Comparison of ENCODE assay signal across 8 cellular contexts in genomic region chr6:156780962-156781705, GRCh38. TPM values are rescaled to one million over a fixed set of nuclear protein-coding genes. Genes with fewer than 3 reads are reported as not detected.
A peak's percentile ranks its signal among the peaks of the same experiment; 100 is the strongest.
DNase-seq lines count a peak whose midpoint lies in the region; ATAC-seq and TF ChIP-seq lines count a peak whose summit lies in the region.

No MANE protein-coding gene starts in this region.

- no peak overlapping the region for H2AFZ ChIP-seq in ACC112 (ENCODE audit: low read length, unreplicated experiment)

- in situ Hi-C loops in brain microvascular endothelial cell (cut with HindIII; ENCODE audit: low pct_ligation_motif_present, low sequenced_read_pairs) = no loop called here

- H3K27me3 ChIP-seq in ACC112 (ENCODE audit: insufficient read depth, low read length) (no peaks in the 10 kb centered on the region), HUES48 (ENCODE audit: control insufficient read depth, insufficient read depth, low read length) (no peaks in the 10 kb centered on the region), brain microvascular endothelial cell (replicated peaks) (no peaks in the 10 kb centered on the region)

- no peak for DNase-seq in brain microvascular endothelial cell
- no peak for DNase-seq in mucosa of descending colon
- DNase-seq in NCI-H1436 (lab: John Stamatoyannopoulos, UW) = no peak
- DNase-seq in activated CD4-positive, alpha-beta T cell treated with anti-CD3 and anti-CD28 coated beads for 4 hours = no peak
- DNase-seq in posterior cingulate gyrus = no peak
- DNase-seq in hepatic stellate cell (ENCODE audit: low spot score) = no peak

- H3K36me3 ChIP-seq in ACC112 (ENCODE audit: insufficient read depth, low read length) (no peaks in the 10 kb centered on the region), HUES48 (ENCODE audit: control insufficient read depth, insufficient read depth, low read length) (peaks cover 11% of the 10 kb centered on the region), brain microvascular endothelial cell (replicated peaks) (no peaks in the 10 kb centered on the region), mucosa of descending colon (ENCODE audit: low read depth) (no peaks in the 10 kb centered on the region)

- H3K27ac ChIP-seq in ACC112 (ENCODE audit: low read depth, low read length) (peak overlapping the region; percentile 76), HUES48 (ENCODE audit: low read depth, low read length) (no peak overlapping the region), brain microvascular endothelial cell (peak overlapping the region; percentile 70)

- ATAC-seq in mucosa of descending colon = no peak

- peaks cover 11% of the 10 kb centered on the region for H3K4me1 ChIP-seq in ACC112 (ENCODE audit: control insufficient read depth, insufficient read depth, low read length, unreplicated experiment)
- H3K4me1 ChIP-seq in HUES48 (ENCODE audit: control insufficient read depth, insufficient read depth, low read length) = peaks cover 55% of the 10 kb centered on the region
- H3K4me1 ChIP-seq in mucosa of descending colon (ENCODE audit: low read depth) = peaks cover 21% of the 10 kb centered on the region

- peaks cover 88% of the 10 kb centered on the region for H3K79me2 ChIP-seq in ACC112 (ENCODE audit: control insufficient read depth, insufficient read depth, low read length, unreplicated experiment)

- H3K4me3 ChIP-seq in ACC112 (ENCODE audit: low read depth, low read length) = peak overlapping the region; percentile 89
- peak overlapping the region; percentile 75 for H3K4me3 ChIP-seq in HUES48 (ENCODE audit: low read depth, low read length)
- H3K4me3 ChIP-seq in brain microvascular endothelial cell (ENCODE audit: low read depth, low read length) = peak overlapping the region; percentile 83
- H3K4me3 ChIP-seq in mucosa of descending colon = peak overlapping the region; percentile 1

- intact Hi-C loops in mucosa of descending colon (cut with DNase I, micrococcal nuclease) (loop anchor here in 1 of 2 donors (10.0 kb wide), 1 partner anchor 154 kb away; no protein-coding TSS in a partner anchor), posterior cingulate gyrus (cut with DNase I) (loop anchor here (10.0 kb wide), 1 partner anchor 174 kb away; no protein-coding TSS in a partner anchor)

- no peak overlapping the region for H3K9ac ChIP-seq in HUES48 (ENCODE audit: low read depth, low read length)

- H3K9me3 ChIP-seq in HUES48 (ENCODE audit: control insufficient read depth, insufficient read depth, low read length) (no peaks in the 10 kb centered on the region), mucosa of descending colon (no peaks in the 10 kb centered on the region)

- TF ChIP-seq CTCF in brain microvascular endothelial cell (IDR thresholded peaks at IDR 0.05; ENCODE audit: low read depth, low read length, missing control alignments) (no peak), mucosa of descending colon (IDR thresholded peaks at IDR 0.05) (no peak)

RNA-seq across cellular contexts. Expression of gene ARID1B, which starts 4.0 kb away (rescaled TPM):
- total RNA-seq in mucosa of descending colon = 100 to 1,000 TPM in 2 of 3 donors, 10 to 100 TPM in 1; 71.8 to 102 (median 101) TPM

Comparison
In these comparisons a context has a peak if more than half of its experiments do, and no peak if none do; other contexts are left out.
1. H3K4me3 ChIP-seq: peak in every context shown above with its lines; median percentile 89 in ACC112; 83 in brain microvascular endothelial cell; 75 in HUES48; 1 in mucosa of descending colon.